10 cellular contexts compared by ENCODE assay signal in genomic region chr2:15169326-15170038, GRCh38.
DNase-seq lines count a peak whose midpoint lies in the region; ATAC-seq and TF ChIP-seq lines count a peak whose summit lies in the region.
"Had no signal": no experiment of that assay in that cellular context is flagged by ENCODE, and none has a peak within 500 bp of the region (broad histone marks: within the 10 kb centered on the region; RNA-seq: fewer than 3 reads in every experiment).

No MANE protein-coding gene starts in this region.

- 79% methylated on average over 8 of the region's 8 CpGs for WGBS in prostate gland

- H3K4me3 ChIP-seq in retinal pigment epithelial cell (ENCODE audit: low read length) (peak overlapping the region; percentile 25), prostate gland (no peak overlapping the region)
- H3K4me3 ChIP-seq: SJCRH30 had no signal

- intact Hi-C loops in prostate gland (cut with DNase I): no loop called here
- intact Hi-C loops in activated CD4-positive, alpha-beta memory T cell treated with anti-CD3 and anti-CD28 coated beads for 36 hours (cut with micrococcal nuclease): loop anchor here (10.0 kb wide), 1 partner anchor 145 kb away; no protein-coding TSS in a partner anchor

- H3K27me3 ChIP-seq in foreskin keratinocyte: no peaks in the 10 kb centered on the region
- H3K27me3 ChIP-seq in prostate gland (replicated peaks; ENCODE audit: insufficient read depth): no peaks in the 10 kb centered on the region
- H3K27me3 ChIP-seq: SJCRH30 had no signal

- no peaks in the 10 kb centered on the region for H3K9me3 Mint-ChIP-seq in activated CD4-positive, alpha-beta memory T cell treated with anti-CD3 and anti-CD28 coated beads for 36 hours

- H3K27ac ChIP-seq in foreskin keratinocyte: peak overlapping the region; percentile 0
- H3K27ac ChIP-seq in prostate gland: no peak overlapping the region
- H3K27ac ChIP-seq: SJCRH30 had no signal

- peaks cover 36% of the 10 kb centered on the region for H3K36me3 Mint-ChIP-seq in activated CD4-positive, alpha-beta memory T cell treated with anti-CD3 and anti-CD28 coated beads for 36 hours

- H3K9me3 ChIP-seq in prostate gland: no peaks in the 10 kb centered on the region
- H3K9me3 ChIP-seq: SJCRH30 had no signal

- H3K4me1 ChIP-seq in foreskin keratinocyte (peaks cover 12% of the 10 kb centered on the region), prostate gland (replicated peaks) (no peaks in the 10 kb centered on the region)
- H3K4me1 ChIP-seq: SJCRH30 had no signal

- TF ChIP-seq POLR2A in prostate gland (IDR thresholded peaks at IDR 0.05): no peak

- TF ChIP-seq CTCF in foreskin keratinocyte (conservative IDR thresholded peaks at IDR 0.05) (no peak), retinal pigment epithelial cell (conservative IDR thresholded peaks at IDR 0.05; ENCODE audit: low read depth, low read length) (no peak), prostate gland (IDR thresholded peaks at IDR 0.05) (no peak)

- POLR2A ChIA-PET in activated CD4-positive, alpha-beta memory T cell treated with anti-CD3 and anti-CD28 coated beads for 36 hours (lab: Charles Lee): no interaction called here

- H3K4me3 Mint-ChIP-seq in activated CD4-positive, alpha-beta memory T cell treated with anti-CD3 and anti-CD28 coated beads for 36 hours: no peak overlapping the region

- no peaks in the 10 kb centered on the region for H3K36me3 ChIP-seq in prostate gland
- H3K36me3 ChIP-seq: SJCRH30 had no signal

- peak; percentile 98 for ATAC-seq in foreskin keratinocyte

- DNase-seq in GM03348 (ENCODE audit: low spot score): peak; percentile 92
- peak; percentile 27 for DNase-seq in SW480 (ENCODE audit: low spot score)
- peak; percentile 94 to 98 for DNase-seq in foreskin keratinocyte
- peak; percentile 92 for DNase-seq in retinal pigment epithelial cell (ENCODE audit: low read depth)
- no peak for DNase-seq in germinal center (ENCODE audit: low spot score)
- DNase-seq in prostate gland (ENCODE audit: low spot score): no peak
- DNase-seq in activated CD4-positive, alpha-beta memory T cell treated with anti-CD3 and anti-CD28 coated beads for 36 hours: no peak
- DNase-seq in NCI-H146 (lab: John Stamatoyannopoulos, UW): no peak
- DNase-seq: hypothalamus had no signal

- CTCF ChIA-PET in activated CD4-positive, alpha-beta memory T cell treated with anti-CD3 and anti-CD28 coated beads for 36 hours (lab: Charles Lee): interaction anchor here (1.9 kb wide), 1 partner anchor 10 kb away, joined by 5 read pairs; no protein-coding TSS in a partner anchor

- no peak overlapping the region for H3K27ac Mint-ChIP-seq in activated CD4-positive, alpha-beta memory T cell treated with anti-CD3 and anti-CD28 coated beads for 36 hours

- no peaks in the 10 kb centered on the region for H3K27me3 Mint-ChIP-seq in activated CD4-positive, alpha-beta memory T cell treated with anti-CD3 and anti-CD28 coated beads for 36 hours

- peaks cover 9% of the 10 kb centered on the region for H3K4me1 Mint-ChIP-seq in activated CD4-positive, alpha-beta memory T cell treated with anti-CD3 and anti-CD28 coated beads for 36 hours (ENCODE audit: low read depth)

Comparison
In these comparisons a context has a peak if more than half of its experiments do, and no peak if none do; other contexts are left out.
1. DNase-seq: peak in GM03348 (single experiment), SW480 (single experiment), foreskin keratinocyte (2 of 2) and retinal pigment epithelial cell (single experiment); none in germinal center (single experiment), prostate gland (single experiment), activated CD4-positive, alpha-beta memory T cell treated with anti-CD3 and anti-CD28 coated beads for 36 hours (single experiment) and NCI-H146 (single experiment).